Comparison of ENCODE assay signal across 8 cellular contexts in the genomic region with DNA sequence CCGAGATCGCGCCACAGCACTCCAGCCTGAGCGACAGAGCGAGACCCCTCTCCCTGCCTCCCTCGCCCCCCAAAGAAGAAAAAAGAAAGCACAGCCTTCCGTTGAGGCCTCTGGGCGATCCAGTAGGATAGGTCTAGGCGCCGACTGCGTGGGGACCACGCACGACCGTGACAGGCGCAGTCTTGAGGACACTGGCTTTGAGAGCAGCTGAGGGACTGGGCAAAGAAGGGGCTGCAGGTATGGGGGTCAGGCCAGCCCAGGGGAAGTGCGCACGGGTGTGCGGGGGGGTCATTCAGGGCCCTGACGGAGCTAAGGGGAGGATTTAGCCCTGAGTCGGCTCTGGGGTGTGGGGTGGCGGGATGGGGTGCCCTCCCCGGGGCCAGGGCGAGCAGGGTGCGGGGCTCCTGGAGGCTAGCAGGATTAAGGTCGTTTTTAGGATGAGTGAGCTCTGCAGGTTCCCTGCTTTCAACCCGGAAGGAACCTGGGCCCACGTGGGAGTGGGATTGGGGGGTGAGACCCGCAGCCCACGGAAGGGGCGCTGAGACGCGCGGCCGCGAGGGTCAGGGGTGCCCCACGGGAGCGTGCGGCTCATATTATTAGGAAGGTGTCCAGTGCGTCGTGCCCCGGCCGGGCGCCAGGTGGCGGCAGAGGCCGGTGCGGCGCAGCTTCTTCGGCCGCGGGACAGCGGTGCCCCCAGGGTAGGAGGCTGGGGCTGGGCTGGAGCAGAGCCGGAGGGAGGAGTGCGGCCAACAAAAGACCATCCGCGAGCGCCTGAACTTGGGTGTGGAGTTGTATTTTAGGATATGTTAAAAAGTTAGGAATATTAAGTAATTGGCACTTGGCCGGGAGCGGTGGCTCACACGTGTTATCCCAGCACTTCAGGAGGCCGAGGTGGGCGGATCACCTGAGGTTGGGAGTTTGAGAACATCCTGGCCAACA. TPM values are rescaled to one million over a fixed set of nuclear protein-coding genes. Genes with fewer than 3 reads are reported as not detected.
DNase-seq lines count a peak whose midpoint lies in the region; ATAC-seq and TF ChIP-seq lines count a peak whose summit lies in the region.

No MANE protein-coding gene starts in this region.

- no peak for TF ChIP-seq CTCF in activated B cell treated with CpG ODN at 0.5 μM for 24 hours (IDR thresholded peaks at IDR 0.05)
- peak; percentile 88 to 93 for TF ChIP-seq CTCF in left lung (IDR thresholded peaks at IDR 0.05)

- peak; percentile 94 for ATAC-seq in GM18505 (IDR thresholded peaks at IDR 0.05; ENCODE audit: unreplicated experiment)
- peak; percentile 94 for ATAC-seq in HG02852 (IDR thresholded peaks at IDR 0.05; ENCODE audit: unreplicated experiment)
- ATAC-seq in activated B cell treated with CpG ODN at 0.5 μM for 24 hours (ENCODE audit: low read depth), result peak; percentile 96
- peak; percentile 98 for ATAC-seq in left lung

- H3K4me1 ChIP-seq in left lung, result peaks cover 4 to 16% of the 10 kb centered on the region in 2 donors

- in situ Hi-C loops in ACHN (cut with HindIII; ENCODE audit: low pct_ligation_motif_present, low pct_unique_long_range_greater_than_20kb, low sequenced_read_pairs), result no loop called here

- peaks cover 3% of the 10 kb centered on the region for H3K27me3 Mint-ChIP-seq in activated B cell treated with CpG ODN at 0.5 μM for 24 hours

- H3K27ac ChIP-seq in left lung, result no peak overlapping the region

- peaks cover 0 to 3% of the 10 kb centered on the region in 2 donors for H3K9me3 ChIP-seq in left lung

- POLR2A ChIA-PET in activated B cell treated with CpG ODN at 0.5 μM for 24 hours (lab: Charles Lee), result interaction anchor here (0.6 to 0.7 kb wide), 3 partner anchors 211 to 1223 kb away, joined by 3 to 5 read pairs (median 4); no protein-coding TSS in a partner anchor

- no peaks in the 10 kb centered on the region for H3K36me3 ChIP-seq in left lung

- H3K4me1 Mint-ChIP-seq in activated B cell treated with CpG ODN at 0.5 μM for 24 hours, result peaks cover 11% of the 10 kb centered on the region

- intact Hi-C loops in activated B cell treated with CpG ODN at 0.5 μM for 24 hours (cut with micrococcal nuclease) (loop anchor here (1.0 to 10.0 kb wide), 9 partner anchors 73 to 900 kb away; no protein-coding TSS in a partner anchor), left lung (cut with DNase I) (loop anchor here in 1 of 2 donors (10.0 kb wide), 1 partner anchor 183 kb away; no protein-coding TSS in a partner anchor)

- peaks cover 3% of the 10 kb centered on the region for H3K36me3 Mint-ChIP-seq in activated B cell treated with CpG ODN at 0.5 μM for 24 hours (ENCODE audit: low read depth)

- peak overlapping the region; percentile 55 for H3K4me3 Mint-ChIP-seq in activated B cell treated with CpG ODN at 0.5 μM for 24 hours

- H3K4me3 ChIP-seq in left lung, result peak overlapping the region; percentile 2 to 23

- peaks cover 0 to 22% of the 10 kb centered on the region in 2 donors for H3K27me3 ChIP-seq in left lung

- CTCF ChIA-PET in activated B cell treated with CpG ODN at 0.5 μM for 24 hours (lab: Charles Lee), result interaction anchor here (0.7 to 3.6 kb wide), 13 partner anchors 10 to 903 kb away, joined by 3 to 39 read pairs (median 8); a partner anchor contains a TSS

- TF ChIP-seq POLR2A in GM18505 (IDR thresholded peaks at IDR 0.05; ENCODE audit: borderline replicate concordance, extremely low read depth, insufficient read depth, insufficient read length), result no peak

- DNase-seq in ACHN (peak; percentile 64), NCI-H128 (lab: John Stamatoyannopoulos, UW; ENCODE audit: unreplicated experiment) (peak; percentile 29), activated B cell treated with CpG ODN at 0.5 μM for 24 hours (peak; percentile 64), dedifferentiated amniotic fluid mesenchymal stem cell (ENCODE audit: extremely low spot score) (peak; percentile 34), left lung (peak; percentile 55 to 93)
- peak; percentile 15 for DNase-seq in stimulated activated CD8-positive, alpha-beta memory T cell treated with anti-CD3 and anti-CD28 coated beads, Interleukin-15, amount 100 ng/mL, for 1 hour (ENCODE audit: low read depth)

- H3K9me3 Mint-ChIP-seq in activated B cell treated with CpG ODN at 0.5 μM for 24 hours, result no peaks in the 10 kb centered on the region

- no peak overlapping the region for H3K27ac Mint-ChIP-seq in activated B cell treated with CpG ODN at 0.5 μM for 24 hours

RNA-seq across cellular contexts. Expression of a gene that starts 20.5 kb away (rescaled TPM):
- 27.4 and 28.2 TPM in 2 replicates for total RNA-seq in activated B cell treated with CpG ODN at 0.5 μM for 24 hours
- total RNA-seq in left lung, result 10 to 100 TPM; 14.9 to 15.1 TPM

Comparison
In these comparisons a context has a peak if more than half of its experiments do, and no peak if none do; other contexts are left out.
1. DNase-seq: peak in every context shown above with its lines; median percentile 74 in left lung; 64 in ACHN; 64 in activated B cell treated with CpG ODN at 0.5 μM for 24 hours; 34 in dedifferentiated amniotic fluid mesenchymal stem cell; 29 in NCI-H128; 15 in stimulated activated CD8-positive, alpha-beta memory T cell treated with anti-CD3 and anti-CD28 coated beads, Interleukin-15, amount 100 ng/mL, for 1 hour.